In genomic region chr3:134694445-134694844, GRCh38 we compare ENCODE assay signal across 15 cellular contexts. TPM values are rescaled to one million over a fixed set of nuclear protein-coding genes. Genes with fewer than 3 reads are reported as not detected.
"Had no signal": no experiment of that assay in that cellular context is flagged by ENCODE, and none has a peak within 500 bp of the region (broad histone marks: within the 10 kb centered on the region; RNA-seq: fewer than 3 reads in every experiment).

No MANE protein-coding gene starts in this region.

- H3K9me3 ChIP-seq: body of pancreas, transverse colon had no signal

- H3K4me1 ChIP-seq: body of pancreas, transverse colon had no signal

- H3K9me3 Mint-ChIP-seq: activated CD4-positive, alpha-beta T cell treated with anti-CD3 and anti-CD28 coated beads, Interleukin-2, amount 10 ng/mL, durations not matched to agents 7 days and 5 days; activated naive CD8-positive, alpha-beta T cell treated with anti-CD3 and anti-CD28 coated beads for 36 hours; stimulated activated naive B cell treated with anti-CD40 and anti-IgM and Interleukin-4, amounts not matched to agents 10 μg/mL and 1 μg/mL and 100 μg/mL, for 72 hours had no signal

- H3K36me3 Mint-ChIP-seq: activated naive CD8-positive, alpha-beta T cell treated with anti-CD3 and anti-CD28 coated beads for 36 hours; naive B cell; stimulated activated naive B cell treated with anti-CD40 and anti-IgM and Interleukin-4, amounts not matched to agents 10 μg/mL and 1 μg/mL and 100 μg/mL, for 72 hours had no signal

- H3K36me3 ChIP-seq: transverse colon had no signal

- H3K27me3 ChIP-seq: body of pancreas, transverse colon had no signal

- H3K27ac Mint-ChIP-seq: activated CD4-positive, alpha-beta T cell treated with anti-CD3 and anti-CD28 coated beads, Interleukin-2, amount 10 ng/mL, durations not matched to agents 7 days and 5 days; activated naive CD8-positive, alpha-beta T cell treated with anti-CD3 and anti-CD28 coated beads for 36 hours; naive B cell; stimulated activated naive B cell treated with anti-CD40 and anti-IgM and Interleukin-4, amounts not matched to agents 10 μg/mL and 1 μg/mL and 100 μg/mL, for 72 hours had no signal

- H3K4me3 ChIP-seq: body of pancreas, transverse colon had no signal

- H3K27ac ChIP-seq: body of pancreas, transverse colon had no signal

- H3K4me3 Mint-ChIP-seq: activated CD4-positive, alpha-beta T cell treated with anti-CD3 and anti-CD28 coated beads, Interleukin-2, amount 10 ng/mL, durations not matched to agents 7 days and 5 days; activated naive CD8-positive, alpha-beta T cell treated with anti-CD3 and anti-CD28 coated beads for 36 hours; naive B cell; stimulated activated naive B cell treated with anti-CD40 and anti-IgM and Interleukin-4, amounts not matched to agents 10 μg/mL and 1 μg/mL and 100 μg/mL, for 72 hours had no signal

- ATAC-seq: body of pancreas; stimulated activated naive B cell treated with anti-CD40 and anti-IgM and Interleukin-4, amounts not matched to agents 10 μg/mL and 1 μg/mL and 100 μg/mL, for 72 hours had no signal

- DNase-seq: activated CD4-positive, alpha-beta T cell treated with anti-CD3 and anti-CD28 coated beads, Interleukin-2, amount 10 ng/mL, durations not matched to agents 7 days and 5 days; activated CD4-positive, CD25-positive, alpha-beta regulatory T cell; activated CD8-positive, alpha-beta memory T cell treated with anti-CD3 and anti-CD28 coated beads for 24 hours; activated naive CD8-positive, alpha-beta T cell treated with anti-CD3 and anti-CD28 coated beads for 36 hours; body of pancreas; cortex of kidney; effector memory CD4-positive, alpha-beta T cell; foreskin melanocyte; naive B cell; stimulated activated CD4-positive, alpha-beta T cell treated with anti-CD3 and anti-CD28 coated beads, Interleukin-15, amount 100 ng/mL, for 24 hours; stimulated activated CD4-positive, alpha-beta T cell treated with anti-CD3 and anti-CD28 coated beads, Interleukin-4, amount 100 ng/mL, for 1 hour; stimulated activated naive B cell treated with anti-CD40 and anti-IgM and Interleukin-4, amounts not matched to agents 10 μg/mL and 1 μg/mL and 100 μg/mL, for 72 hours; T-helper 2 cell; transverse colon had no signal

- H3K4me1 Mint-ChIP-seq: activated CD4-positive, alpha-beta T cell treated with anti-CD3 and anti-CD28 coated beads, Interleukin-2, amount 10 ng/mL, durations not matched to agents 7 days and 5 days; activated naive CD8-positive, alpha-beta T cell treated with anti-CD3 and anti-CD28 coated beads for 36 hours; naive B cell; stimulated activated naive B cell treated with anti-CD40 and anti-IgM and Interleukin-4, amounts not matched to agents 10 μg/mL and 1 μg/mL and 100 μg/mL, for 72 hours had no signal

- H3K27me3 Mint-ChIP-seq: activated naive CD8-positive, alpha-beta T cell treated with anti-CD3 and anti-CD28 coated beads for 36 hours; stimulated activated naive B cell treated with anti-CD40 and anti-IgM and Interleukin-4, amounts not matched to agents 10 μg/mL and 1 μg/mL and 100 μg/mL, for 72 hours had no signal

RNA-seq across cellular contexts. Expression of gene KY, which starts 43.6 kb away (rescaled TPM):
- total RNA-seq: activated CD4-positive, alpha-beta T cell treated with anti-CD3 and anti-CD28 coated beads, Interleukin-2, amount 10 ng/mL, durations not matched to agents 7 days and 5 days; activated naive CD8-positive, alpha-beta T cell treated with anti-CD3 and anti-CD28 coated beads for 36 hours; lung microvascular endothelial cell had no signal
